ENCODE assay signal across 8 cellular contexts in the genomic region with DNA sequence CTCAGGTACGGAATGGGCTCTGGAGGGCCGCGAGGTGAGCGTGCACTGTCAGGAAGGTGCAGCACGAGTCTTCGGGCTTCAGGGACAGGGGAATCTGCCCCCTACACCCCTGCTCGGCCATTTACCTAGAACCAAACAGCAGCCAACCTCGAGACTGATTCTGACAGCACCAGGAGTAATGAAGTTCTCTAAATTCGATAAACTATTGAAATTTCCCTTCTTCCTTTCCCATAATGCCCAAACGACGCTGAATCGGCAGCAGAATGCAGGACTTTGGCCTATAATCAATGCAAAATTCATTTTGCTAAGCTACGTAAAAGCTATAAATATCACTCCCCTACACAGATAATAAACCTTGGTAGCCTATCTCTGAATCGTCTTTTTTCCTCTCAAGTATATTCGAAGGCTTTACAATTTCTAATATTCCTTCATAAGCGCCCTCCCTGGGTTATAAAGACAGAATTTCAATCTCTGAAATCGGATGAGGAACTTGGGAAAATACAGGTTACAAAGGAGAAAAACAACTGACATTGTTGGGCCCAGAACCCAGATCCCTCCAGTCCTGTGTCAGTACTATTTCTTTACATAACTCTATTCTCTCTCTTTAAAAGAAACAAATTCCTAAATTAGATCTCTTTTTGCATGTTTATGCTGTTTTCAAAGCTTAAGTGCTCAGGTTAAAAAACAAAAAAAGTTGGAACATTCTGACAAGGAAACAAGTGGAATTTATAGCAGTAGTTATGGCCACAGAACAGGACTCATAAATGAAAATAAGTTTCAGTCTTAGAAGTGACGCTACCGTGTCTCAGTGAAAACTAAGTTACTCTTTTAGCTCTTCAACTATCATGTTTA.
DNase-seq lines count a peak whose midpoint lies in the region; ATAC-seq and TF ChIP-seq lines count a peak whose summit lies in the region.

No MANE protein-coding gene starts in this region.

- H3K27ac ChIP-seq in CD8-positive, alpha-beta T cell (ENCODE audit: low read depth, low read length) = peak overlapping the region; percentile 89
- H3K27ac ChIP-seq in foreskin keratinocyte = peak overlapping the region; percentile 65
- H3K27ac ChIP-seq in psoas muscle = peak overlapping the region; percentile 97

- peaks cover 70% of the 10 kb centered on the region for H3K4me1 Mint-ChIP-seq in CD8-positive, alpha-beta T cell (ENCODE audit: low read depth)
- H3K4me1 Mint-ChIP-seq in T-cell = peaks cover 67 to 80% (median 68%) of the 10 kb centered on the region in 3 donors

- H3K4me3 ChIP-seq in CD8-positive, alpha-beta T cell (ENCODE audit: low read depth, low read length) = peak overlapping the region; percentile 72
- peak overlapping the region; percentile 71 for H3K4me3 ChIP-seq in psoas muscle

- peak overlapping the region; percentile 100 for H3K27ac Mint-ChIP-seq in CD8-positive, alpha-beta T cell
- H3K27ac Mint-ChIP-seq in T-cell = peak overlapping the region; percentile 98 to 99

- H3K27me3 ChIP-seq in CD8-positive, alpha-beta T cell (ENCODE audit: insufficient read depth, low read length) = no peaks in the 10 kb centered on the region
- H3K27me3 ChIP-seq in foreskin keratinocyte (no peaks in the 10 kb centered on the region), psoas muscle (ENCODE audit: insufficient read depth in 3 of 3, low read length in 2 of 3) (no peaks in the 10 kb centered on the region)

- no peak for DNase-seq in CD8-positive, alpha-beta T cell
- DNase-seq in HEK293T (ENCODE audit: extremely low spot score) (no peak), T-cell (no peak), foreskin keratinocyte (no peak), psoas muscle (no peak), NCI-H2227 (lab: John Stamatoyannopoulos, UW; ENCODE audit: unreplicated experiment) (no peak), GM10266 (ENCODE audit: extremely low spot score) (no peak), dedifferentiated amniotic fluid mesenchymal stem cell (ENCODE audit: extremely low spot score) (no peak)

- POLR2A ChIA-PET in CD8-positive, alpha-beta T cell (lab: Charles Lee) = interaction anchor here (0.7 to 2.9 kb wide), 17 partner anchors 9 to 451 kb away, joined by 3 to 13 read pairs (median 5); partner anchors contain the start of genes ARMC2, CEP57L1 and SESN1
- POLR2A ChIA-PET in HEK293T (lab: Yijun Ruan, JAX) = interaction anchor here (0.6 to 2.6 kb wide), 5 partner anchors 9 to 62 kb away, joined by 3 to 15 read pairs (median 4); no protein-coding TSS in a partner anchor
- POLR2A ChIA-PET in T-cell (lab: Charles Lee) = interaction anchor here (0.6 to 1.8 kb wide), 12 partner anchors 10 to 522 kb away, joined by 3 to 8 read pairs (median 3); partner anchors contain the start of gene SESN1 (in 1 of the 2)

- H3K27me3 Mint-ChIP-seq in CD8-positive, alpha-beta T cell (ENCODE audit: low read depth) = no peaks in the 10 kb centered on the region
- H3K27me3 Mint-ChIP-seq in T-cell = no peaks in the 10 kb centered on the region

- CTCF ChIA-PET in CD8-positive, alpha-beta T cell (lab: Charles Lee) = interaction anchor here (0.7 to 3.2 kb wide), 3 partner anchors 11 to 468 kb away, joined by 5 to 19 read pairs (median 8); no protein-coding TSS in a partner anchor
- CTCF ChIA-PET in HEK293T (lab: Yijun Ruan, JAX) (interaction anchor here (0.7 kb wide), 1 partner anchor 446 kb away, joined by 3 read pairs; no protein-coding TSS in a partner anchor), T-cell (lab: Charles Lee) (interaction anchor here (0.6 to 10.6 kb wide), 12 partner anchors 9 to 451 kb away, joined by 3 to 77 read pairs (median 3); no protein-coding TSS in a partner anchor)

- H3K4me1 ChIP-seq in CD8-positive, alpha-beta T cell (ENCODE audit: insufficient read depth, low read length) = peaks cover 53% of the 10 kb centered on the region
- peaks cover 26% of the 10 kb centered on the region for H3K4me1 ChIP-seq in foreskin keratinocyte
- H3K4me1 ChIP-seq in psoas muscle = peaks cover 51% of the 10 kb centered on the region

- 4 to 10% (median 6%) methylated on average over 19 of the region's 19 CpGs for WGBS in psoas muscle, 3 donors

- peak; percentile 5 for ATAC-seq in CD8-positive, alpha-beta T cell
- ATAC-seq in T-cell (replicated peaks in 1 of 4) (peak in 3 of 4 experiments; percentile 2 to 10 (median 8)), foreskin keratinocyte (no peak), psoas muscle (peak; percentile 19 to 50 (median 32))

- intact Hi-C loops in CD8-positive, alpha-beta T cell (cut with DNase I, micrococcal nuclease) = loop anchor here (1.0 to 10.0 kb wide), 19 partner anchors 47 to 1172 kb away; partner anchors contain the start of genes ARMC2 (in 2 of the 2), CD164 (in 2 of the 2), CEP57L1 (in 2 of the 2) and SNX3 (in 2 of the 2)
- intact Hi-C loops in psoas muscle (cut with DNase I) = loop anchor here (5.0 kb wide), 4 partner anchors 47 to 453 kb away; no protein-coding TSS in a partner anchor

- H3K4me3 Mint-ChIP-seq in CD8-positive, alpha-beta T cell = peak overlapping the region; percentile 98
- peak overlapping the region; percentile 83 to 98 (median 97) for H3K4me3 Mint-ChIP-seq in T-cell

- TF ChIP-seq CTCF in CD8-positive, alpha-beta T cell (IDR thresholded peaks at IDR 0.05) = no peak
- TF ChIP-seq CTCF in foreskin keratinocyte (conservative IDR thresholded peaks at IDR 0.05) = no peak
- no peak for TF ChIP-seq CTCF in psoas muscle (IDR thresholded peaks at IDR 0.05)
- no peak for TF ChIP-seq CTCF in GM10266 (IDR thresholded peaks at IDR 0.05; ENCODE audit: control insufficient read depth, insufficient read depth, low read depth, missing control alignments)

- no peaks in the 10 kb centered on the region for H3K9me3 Mint-ChIP-seq in CD8-positive, alpha-beta T cell
- H3K9me3 Mint-ChIP-seq in T-cell = no peaks in the 10 kb centered on the region

- no peaks in the 10 kb centered on the region for H3K36me3 ChIP-seq in CD8-positive, alpha-beta T cell (ENCODE audit: insufficient read depth, low read length)
- no peaks in the 10 kb centered on the region for H3K36me3 ChIP-seq in psoas muscle (ENCODE audit: insufficient read depth in 1 of 2, low read depth in 1 of 2)

- no peaks in the 10 kb centered on the region for H3K9me3 ChIP-seq in CD8-positive, alpha-beta T cell (ENCODE audit: low read length)
- H3K9me3 ChIP-seq in psoas muscle = no peaks in the 10 kb centered on the region

- H3K36me3 Mint-ChIP-seq in CD8-positive, alpha-beta T cell = peaks cover 9% of the 10 kb centered on the region
- no peaks in the 10 kb centered on the region for H3K36me3 Mint-ChIP-seq in T-cell

TF ChIP-seq in HEK293T, 16 proteins besides CTCF, POLR2A, EP300 and RAD21:
- TF ChIP-seq TARDBP (IDR thresholded peaks at IDR 0.05) (no peak), L3MBTL2 (conservative IDR thresholded peaks at IDR 0.05) (0 out of 2 replicates have a peak, but pooled peaks have one; percentile 11), PKNOX1 (IDR thresholded peaks at IDR 0.05) (no peak)
